9 cellular contexts compared by ENCODE assay signal in genomic region chr9:36632892-36633291, GRCh38.
DNase-seq lines count a peak whose midpoint lies in the region; ATAC-seq and TF ChIP-seq lines count a peak whose summit lies in the region.
"Had no signal": no experiment of that assay in that cellular context is flagged by ENCODE, and none has a peak within 500 bp of the region (broad histone marks: within the 10 kb centered on the region; RNA-seq: fewer than 3 reads in every experiment).

No MANE protein-coding gene starts in this region.

- no peak overlapping the region for H3K4me3 ChIP-seq in cardiac muscle cell

- H3K27ac ChIP-seq in cardiac muscle cell: no peak overlapping the region

- no peaks in the 10 kb centered on the region for H3K36me3 ChIP-seq in cardiac muscle cell

- H3K27me3 ChIP-seq in cardiac muscle cell: no peaks in the 10 kb centered on the region

- H3K4me3 Mint-ChIP-seq in endothelial cell (ENCODE audit: unreplicated experiment) (no peak overlapping the region), progenitor cell of endocrine pancreas (ENCODE audit: low read depth) (no peak overlapping the region)
- H3K4me3 Mint-ChIP-seq: activated naive CD4-positive, alpha-beta T cell treated with anti-CD3 and anti-CD28 coated beads, Interleukin-2, amount 50 U/mL, for 24 hours had no signal

- DNase-seq in cardiac muscle cell (ENCODE audit: low read depth in 1 of 2, low spot score in 1 of 2) (peak; percentile 21 to 60), left cardiac atrium (no peak), NCI-H69 (lab: John Stamatoyannopoulos, UW) (peak; percentile 44), endothelial cell (ENCODE audit: low spot score) (no peak), progenitor cell of endocrine pancreas (ENCODE audit: low spot score, unreplicated experiment) (no peak)
- DNase-seq in stimulated activated CD4-positive, alpha-beta T cell treated with anti-CD3 and anti-CD28 coated beads, Interleukin-4, amount 100 ng/mL, for 4 hours: no peak

- no peaks in the 10 kb centered on the region for H3K4me1 ChIP-seq in cardiac muscle cell (ENCODE audit: low read depth)

- H3K27ac Mint-ChIP-seq in endothelial cell (ENCODE audit: unreplicated experiment): no peak overlapping the region
- H3K27ac Mint-ChIP-seq in progenitor cell of endocrine pancreas: no peak overlapping the region
- H3K27ac Mint-ChIP-seq: activated naive CD4-positive, alpha-beta T cell treated with anti-CD3 and anti-CD28 coated beads, Interleukin-2, amount 50 U/mL, for 24 hours had no signal

- no peaks in the 10 kb centered on the region for H3K27me3 Mint-ChIP-seq in endothelial cell (ENCODE audit: unreplicated experiment)
- no peaks in the 10 kb centered on the region for H3K27me3 Mint-ChIP-seq in progenitor cell of endocrine pancreas
- H3K27me3 Mint-ChIP-seq: activated naive CD4-positive, alpha-beta T cell treated with anti-CD3 and anti-CD28 coated beads, Interleukin-2, amount 50 U/mL, for 24 hours had no signal

- H3K9me3 ChIP-seq in cardiac muscle cell (ENCODE audit: low read depth): no peaks in the 10 kb centered on the region

- intact Hi-C loops in left cardiac atrium (cut with DNase I): no loop called here

- ATAC-seq in left cardiac atrium (no peak), HG02623 (IDR thresholded peaks at IDR 0.05; ENCODE audit: unreplicated experiment) (no peak), GM18502 (IDR thresholded peaks at IDR 0.05; ENCODE audit: poor library complexity, unreplicated experiment) (no peak)

- TF ChIP-seq CTCF in cardiac muscle cell (IDR thresholded peaks at IDR 0.05; ENCODE audit: low read depth, low read length) (peak; percentile 62), endothelial cell (IDR thresholded peaks at IDR 0.05; ENCODE audit: unreplicated experiment) (peak; percentile 74), progenitor cell of endocrine pancreas (IDR thresholded peaks at IDR 0.05; ENCODE audit: unreplicated experiment) (peak; percentile 69)

- H3K36me3 Mint-ChIP-seq in endothelial cell (ENCODE audit: low read depth, unreplicated experiment) (no peaks in the 10 kb centered on the region), progenitor cell of endocrine pancreas (ENCODE audit: insufficient read depth) (peaks cover 13% of the 10 kb centered on the region)
- H3K36me3 Mint-ChIP-seq: activated naive CD4-positive, alpha-beta T cell treated with anti-CD3 and anti-CD28 coated beads, Interleukin-2, amount 50 U/mL, for 24 hours had no signal

- H3K4me1 Mint-ChIP-seq in endothelial cell (ENCODE audit: unreplicated experiment) (no peaks in the 10 kb centered on the region), progenitor cell of endocrine pancreas (ENCODE audit: low read depth) (peaks cover 3% of the 10 kb centered on the region)
- H3K4me1 Mint-ChIP-seq: activated naive CD4-positive, alpha-beta T cell treated with anti-CD3 and anti-CD28 coated beads, Interleukin-2, amount 50 U/mL, for 24 hours had no signal

- H3K9me3 Mint-ChIP-seq in endothelial cell (ENCODE audit: unreplicated experiment): no peaks in the 10 kb centered on the region
- H3K9me3 Mint-ChIP-seq in progenitor cell of endocrine pancreas (ENCODE audit: low read depth): no peaks in the 10 kb centered on the region
- H3K9me3 Mint-ChIP-seq: activated naive CD4-positive, alpha-beta T cell treated with anti-CD3 and anti-CD28 coated beads, Interleukin-2, amount 50 U/mL, for 24 hours had no signal

Comparison
In these comparisons a context has a peak if more than half of its experiments do, and no peak if none do; other contexts are left out.
1. DNase-seq: peak in cardiac muscle cell (2 of 2) and NCI-H69 (single experiment); none in left cardiac atrium (single experiment), endothelial cell (single experiment), progenitor cell of endocrine pancreas (single experiment) and stimulated activated CD4-positive, alpha-beta T cell treated with anti-CD3 and anti-CD28 coated beads, Interleukin-4, amount 100 ng/mL, for 4 hours (0 of 2).
2. Peak in every context shown above with its lines, with median percentiles within 50 percentile points of each other: CTCF ChIP-seq.